Comparison of ENCODE assay signal across 22 cellular contexts in the genomic region with DNA sequence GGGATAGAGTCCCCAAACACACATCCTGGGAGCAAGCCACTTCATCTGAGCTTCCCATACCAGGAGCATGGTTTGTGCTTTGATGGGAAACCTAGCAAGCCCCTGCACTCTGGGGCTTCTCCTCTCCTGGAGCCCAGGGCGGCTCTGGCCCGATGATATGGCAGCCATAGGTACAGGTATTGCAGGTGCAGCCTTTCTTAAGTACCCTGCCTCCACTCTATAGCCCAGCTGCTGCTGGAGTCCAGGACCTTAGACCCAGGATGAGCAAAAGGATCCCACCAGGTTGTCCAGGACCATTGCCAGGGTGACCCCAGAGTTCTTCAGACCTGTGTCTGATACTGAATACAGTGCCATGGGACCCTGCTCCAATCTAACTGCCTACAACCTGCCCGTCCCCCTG. TPM values are rescaled to one million over a fixed set of nuclear protein-coding genes. Genes with fewer than 3 reads are reported as not detected.
DNase-seq lines count a peak whose midpoint lies in the region; ATAC-seq and TF ChIP-seq lines count a peak whose summit lies in the region.
"Had no signal": no experiment of that assay in that cellular context is flagged by ENCODE, and none has a peak within 500 bp of the region (broad histone marks: within the 10 kb centered on the region; RNA-seq: fewer than 3 reads in every experiment).

No MANE protein-coding gene starts in this region.

- no peaks in the 10 kb centered on the region for H4K20me1 ChIP-seq in SK-N-SH (ENCODE audit: insufficient read depth)

- H3K27ac ChIP-seq in SK-N-SH (ENCODE audit: low read depth in 2 of 2, low read length in 1 of 2), result no peak overlapping the region
- H3K27ac ChIP-seq: 22Rv1, KMS-11 had no signal

- no peaks in the 10 kb centered on the region for H3F3A ChIP-seq in SK-N-SH (replicated peaks; ENCODE audit: insufficient read depth)

- no peak for ATAC-seq in SK-N-SH treated with all-trans-retinoic acid at 6 μM for 48 hours
- no peak for ATAC-seq in HG03442 (IDR thresholded peaks at IDR 0.05; ENCODE audit: unreplicated experiment)
- ATAC-seq: GM23338 had no signal

- DNase-seq in SK-N-SH (peak; percentile 5), ecto neural progenitor cell (ENCODE audit: low spot score) (peak; percentile 30), mesenteric fat pad (ENCODE audit: low spot score) (peak; percentile 81), ureter (ENCODE audit: low spot score) (peak; percentile 14), NCI-H2171 treated with DMSO at 0.1 percent for 48 hours (lab: John Stamatoyannopoulos, UW) (no peak), NCI-H524 treated with DMSO at 0.1 percent for 48 hours (lab: John Stamatoyannopoulos, UW) (no peak)
- DNase-seq: ACHN, BE2C, DMS153, HCEC 1CT, IMR-90, MM.1S, NCI-H2029, NCI-H446 treated with DMSO at 0.1 percent for 48 hours, NCI-H526 treated with DMSO at 0.1 percent for 48 hours, SHP77 treated with DMSO at 0.1 percent for 48 hours had no signal

- CTCF ChIA-PET in SK-N-SH (lab: Yijun Ruan, JAX), result interaction anchor here (2.6 kb wide), 1 partner anchor 28 kb away, joined by 12 read pairs; no protein-coding TSS in a partner anchor

- TF ChIP-seq RAD21 in SK-N-SH (IDR thresholded peaks at IDR 0.05; ENCODE audit: low read length), result no peak

- TF ChIP-seq EP300 in SK-N-SH (IDR thresholded peaks at IDR 0.05; ENCODE audit: borderline replicate concordance in 1 of 2, low read depth in 1 of 2, low read length in 1 of 2), result no peak

- H3K36me3 ChIP-seq in SK-N-SH (replicated peaks in 1 of 2; ENCODE audit: control insufficient read depth in 1 of 2, insufficient read depth in 2 of 2, low read length in 1 of 2), result no peaks in the 10 kb centered on the region
- H3K36me3 ChIP-seq: BE2C, Peyer's patch had no signal

- H3K27me3 ChIP-seq in SK-N-SH (ENCODE audit: insufficient read depth), result peaks cover 1% of the 10 kb centered on the region; the same call in 1 of the 2 replicates
- H3K27me3 ChIP-seq: BE2C, Peyer's patch had no signal

- H3K4me2 ChIP-seq in SK-N-SH, result no peak overlapping the region
- H3K4me2 ChIP-seq: GM23338, KMS-11 had no signal

- H3K79me2 ChIP-seq in SK-N-SH (ENCODE audit: insufficient read depth), result no peaks in the 10 kb centered on the region

- WGBS in SK-N-SH (ENCODE audit: low lambda C conversion rate), result no CpG with 5 or more reads among the region's 3 CpGs

- POLR2A ChIA-PET in SK-N-SH (lab: Yijun Ruan, JAX), result no interaction called here

- H3K4me3 ChIP-seq in SK-N-SH (ENCODE audit: low read depth in 2 of 2, low read length in 1 of 2), result no peak overlapping the region
- H3K4me3 ChIP-seq: GM23338, Peyer's patch had no signal

- TF ChIP-seq CTCF in SK-N-SH (IDR thresholded peaks at IDR 0.05), result no peak

- no peak overlapping the region for H2AFZ ChIP-seq in SK-N-SH (ENCODE audit: low read depth)
- H2AFZ ChIP-seq: GM23338 had no signal

- peaks cover 0 to 12% of the 10 kb centered on the region in 2 experiments; a peak in 1 of 4 replicates for H3K4me1 ChIP-seq in SK-N-SH (ENCODE audit: control insufficient read depth in 1 of 2, insufficient read depth in 2 of 2, low read depth in 1 of 2, low read length in 1 of 2)
- H3K4me1 ChIP-seq: BE2C had no signal

- H3K9me2 ChIP-seq in SK-N-SH, result no peaks in the 10 kb centered on the region

- H3K9ac ChIP-seq in SK-N-SH, result no peak overlapping the region
- H3K9ac ChIP-seq: KMS-11 had no signal

- H3K9me3 ChIP-seq in SK-N-SH, result no peaks in the 10 kb centered on the region
- H3K9me3 ChIP-seq: BE2C, Peyer's patch had no signal

TF ChIP-seq in SK-N-SH, 30 proteins besides CTCF, POLR2A, EP300 and RAD21:
- TF ChIP-seq EZH2phosphoT487 (IDR thresholded peaks at IDR 0.05; ENCODE audit: borderline replicate concordance, low read depth) (no peak), TAF1 (IDR thresholded peaks at IDR 0.05; ENCODE audit: borderline replicate concordance, low read depth, low read length) (no peak), FOXJ3 (CRISPR knock-in tag; IDR thresholded peaks at IDR 0.05) (no peak), FOSL2 (IDR thresholded peaks at IDR 0.05; ENCODE audit: borderline replicate concordance, low read depth) (no peak)

TF ChIP-seq in SK-N-SH treated with all-trans-retinoic acid at 6 μM for 48 hours, 23 proteins besides CTCF, POLR2A, EP300 and RAD21:
- TF ChIP-seq TOX (CRISPR knock-in tag; IDR thresholded peaks at IDR 0.05; ENCODE audit: borderline replicate concordance) (no peak), ZNF8 (CRISPR knock-in tag; IDR thresholded peaks at IDR 0.05) (no peak), ZFP3 (CRISPR knock-in tag; IDR thresholded peaks at IDR 0.05) (no peak), SNAI2 (CRISPR knock-in tag; IDR thresholded peaks at IDR 0.05) (no peak), PPARA (CRISPR knock-in tag; IDR thresholded peaks at IDR 0.05; ENCODE audit: borderline replicate concordance) (no peak), ZNF70 (CRISPR knock-in tag; IDR thresholded peaks at IDR 0.05) (no peak)

RNA-seq across cellular contexts. Expression of gene C1orf226, which starts 4.2 kb away (rescaled TPM):
- polyA plus RNA-seq in SK-N-SH (2012; rRNA removed), result 0.03 and 0.05 TPM in 2 replicates
- 0.08 TPM in 2 replicates for polyA plus RNA-seq in SK-N-SH (2012; cell fraction: cytosol; rRNA removed)
- polyA plus RNA-seq in SK-N-SH (2012; cell fraction: nucleus; rRNA removed), result 0.23 and 0.42 TPM in 2 replicates
- 1.6 TPM for total RNA-seq in mesenteric fat pad
- 11.8 TPM for total RNA-seq in ureter

RNA-seq across cellular contexts. Expression of gene SPATA46, which starts 9.0 kb away (rescaled TPM):
- polyA plus RNA-seq in SK-N-SH (2012; rRNA removed), result not detected in 2 replicates
- polyA plus RNA-seq in SK-N-SH (2012; cell fraction: cytosol; rRNA removed), result not detected in 2 replicates
- not detected in 2 replicates for polyA plus RNA-seq in SK-N-SH (2012; cell fraction: nucleus; rRNA removed)
- total RNA-seq in mesenteric fat pad, result not detected
- total RNA-seq in ureter, result not detected
- total RNA-seq: GM23338, IMR-90, Peyer's patch had no signal
- polyA plus RNA-seq: GM23338, IMR-90 had no signal

RNA-seq across cellular contexts. Expression of gene SH2D1B, which starts 26.2 kb away (rescaled TPM):
- polyA plus RNA-seq in SK-N-SH (2012; rRNA removed), result not detected in 2 replicates
- not detected in 2 replicates for polyA plus RNA-seq in SK-N-SH (2012; cell fraction: cytosol; rRNA removed)
- polyA plus RNA-seq in SK-N-SH (2012; cell fraction: nucleus; rRNA removed), result not detected in 2 replicates
- 0.61 TPM for total RNA-seq in mesenteric fat pad
- 0.16 TPM for total RNA-seq in ureter
- total RNA-seq: GM23338 had no signal
- polyA plus RNA-seq: GM23338 had no signal

Comparison
In these comparisons a context has a peak if more than half of its experiments do, and no peak if none do; other contexts are left out.
1. DNase-seq: peak in SK-N-SH (single experiment), ecto neural progenitor cell (single experiment), mesenteric fat pad (single experiment) and ureter (single experiment); none in NCI-H2171 treated with DMSO at 0.1 percent for 48 hours (single experiment) and NCI-H524 treated with DMSO at 0.1 percent for 48 hours (single experiment).